In the genomic region with DNA sequence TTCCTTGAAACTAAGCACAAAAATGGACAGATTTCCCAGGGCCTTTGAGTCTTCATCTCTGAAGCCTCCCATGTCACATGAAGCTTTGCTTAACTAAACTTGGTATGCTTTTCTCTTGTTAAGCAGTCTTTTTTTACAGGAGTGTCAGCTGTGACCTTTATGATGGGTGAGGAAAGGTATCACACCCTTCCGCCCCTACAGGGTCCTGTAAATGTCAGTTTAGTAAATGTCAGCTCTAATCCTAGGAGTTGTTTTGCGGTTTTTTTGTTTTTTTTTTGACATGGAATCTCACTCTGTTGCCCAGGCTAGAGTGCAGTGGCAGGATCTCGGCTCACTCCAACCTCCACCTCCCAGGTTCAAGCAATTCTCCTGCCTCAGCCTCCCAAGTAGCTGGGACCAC, we compare ENCODE assay signal across 13 cellular contexts. TPM values are rescaled to one million over a fixed set of nuclear protein-coding genes. Genes with fewer than 3 reads are reported as not detected.
DNase-seq lines count a peak whose midpoint lies in the region; ATAC-seq, FAIRE-seq and TF ChIP-seq lines count a peak whose summit lies in the region.
"Had no signal": no experiment of that assay in that cellular context is flagged by ENCODE, and none has a peak within 500 bp of the region (broad histone marks: within the 10 kb centered on the region; RNA-seq: fewer than 3 reads in every experiment).

No MANE protein-coding gene starts in this region.

- no peaks in the 10 kb centered on the region for H3K9me3 ChIP-seq in HEK293 (ENCODE audit: control insufficient read depth, insufficient read depth, low read depth, low read length)
- no peaks in the 10 kb centered on the region for H3K9me3 ChIP-seq in tibial nerve
- H3K9me3 ChIP-seq in kidney (ENCODE audit: control insufficient read depth in 1 of 2, low read length in 2 of 2): no peaks in the 10 kb centered on the region

- FAIRE-seq in kidney (lab: Jason Lieb, UNC): no peak

- H3K36me3 ChIP-seq in HEK293 (ENCODE audit: control insufficient read depth in 2 of 2, insufficient read depth in 1 of 2, low read length in 2 of 2) (no peaks in the 10 kb centered on the region), tibial nerve (no peaks in the 10 kb centered on the region), kidney (ENCODE audit: control insufficient read depth in 1 of 2, insufficient read depth in 2 of 2, low read length in 2 of 2) (no peaks in the 10 kb centered on the region)

- H3K4me3 Mint-ChIP-seq in natural killer cell: peak overlapping the region; percentile 56
- H3K4me3 Mint-ChIP-seq: GM23338 had no signal

- H3K27me3 Mint-ChIP-seq in natural killer cell (ENCODE audit: low read depth in 2 of 2): no peaks in the 10 kb centered on the region

- CTCF ChIA-PET in HEK293 (lab: Yijun Ruan, JAX): interaction anchor here (1.1 kb wide), 1 partner anchor 13 kb away, joined by 3 read pairs; no protein-coding TSS in a partner anchor

- DNase-seq in natural killer cell (no peak), tibial nerve (ENCODE audit: low spot score in 2 of 2) (no peak), kidney (no peak), NCI-H2196 treated with DMSO at 0.1 percent for 48 hours (lab: John Stamatoyannopoulos, UW; ENCODE audit: unreplicated experiment) (no peak)
- DNase-seq: KBM-7, NCI-H1048, NCI-H748 treated with DMSO at 0.1 percent for 48 hours, PC-9 had no signal

- H3K36me3 Mint-ChIP-seq in natural killer cell: no peaks in the 10 kb centered on the region

- TF ChIP-seq POLR2A in tibial nerve (IDR thresholded peaks at IDR 0.05): no peak

- TF ChIP-seq CTCF in HEK293 (tag by site-specific recombination; IDR thresholded peaks at IDR 0.05): no peak
- TF ChIP-seq CTCF in natural killer cell (IDR thresholded peaks at IDR 0.05): no peak
- no peak for TF ChIP-seq CTCF in tibial nerve (IDR thresholded peaks at IDR 0.05)
- TF ChIP-seq CTCF in kidney (IDR thresholded peaks at IDR 0.05; ENCODE audit: borderline replicate concordance, extremely low read depth, insufficient read depth): no peak

- H3K27ac Mint-ChIP-seq in natural killer cell: peak overlapping the region; percentile 88 to 95
- H3K27ac Mint-ChIP-seq: GM23338 had no signal

- no peak for TF ChIP-seq EP300 in tibial nerve (IDR thresholded peaks at IDR 0.05)

- WGBS in tibial nerve, 2 donors: 93% methylated on average over 3 of the region's 3 CpGs

- H3K4me1 ChIP-seq in HEK293 (ENCODE audit: control insufficient read depth, insufficient read depth, low read length): peaks cover 3% of the 10 kb centered on the region; the same call in 1 of the 2 replicates
- peaks cover 0 to 72% (median 39%) of the 10 kb centered on the region in 4 donors for H3K4me1 ChIP-seq in tibial nerve
- peaks cover 8 to 25% of the 10 kb centered on the region in 2 donors for H3K4me1 ChIP-seq in kidney (ENCODE audit: control insufficient read depth in 1 of 2, insufficient read depth in 1 of 2, low read depth in 1 of 2, low read length in 2 of 2)

- H3K27ac ChIP-seq in HEK293 (ENCODE audit: extremely low read depth, low read depth, low read length): no peak overlapping the region
- peak overlapping the region; percentile 95 for H3K27ac ChIP-seq in cingulate gyrus (ENCODE audit: low read depth, low read length)
- peak overlapping the region in 3 of 4 donors; percentile 79 to 97 (median 88) for H3K27ac ChIP-seq in tibial nerve
- H3K27ac ChIP-seq in kidney (ENCODE audit: low read depth in 2 of 2, low read length in 2 of 2): no peak overlapping the region
- H3K27ac ChIP-seq: PC-9 had no signal

- H3K4me1 Mint-ChIP-seq in natural killer cell: peaks cover 64 to 68% of the 10 kb centered on the region in 2 donors

- POLR2A ChIA-PET in HEK293 (lab: Yijun Ruan, JAX): no interaction called here

- H3K9me3 Mint-ChIP-seq in natural killer cell: no peaks in the 10 kb centered on the region
- H3K9me3 Mint-ChIP-seq: GM23338 had no signal

- H3K4me3 ChIP-seq in HEK293 (ENCODE audit: low read depth, low read length): no peak overlapping the region
- H3K4me3 ChIP-seq in tibial nerve: no peak overlapping the region
- no peak overlapping the region for H3K4me3 ChIP-seq in kidney (ENCODE audit: low read length in 2 of 2)
- H3K4me3 ChIP-seq: GM23338, PC-9 had no signal

- H3K27me3 ChIP-seq in tibial nerve: no peaks in the 10 kb centered on the region

- H3K9ac ChIP-seq in kidney (ENCODE audit: low read length in 2 of 2): no peak overlapping the region

- ATAC-seq in natural killer cell (no peak), HG03342 (IDR thresholded peaks at IDR 0.05; ENCODE audit: unreplicated experiment) (no peak)
- ATAC-seq: GM23338 had no signal

- intact Hi-C loops in natural killer cell (cut with micrococcal nuclease) (loop anchor here (10.0 kb wide), 1 partner anchor 469 kb away; a partner anchor contains a TSS), kidney (cut with DNase I) (no loop called here)

TF ChIP-seq in HEK293, 187 proteins besides CTCF, POLR2A, EP300 and RAD21:
- peak; percentile 28; the same call in 1 of the 2 replicates for TF ChIP-seq KLF1 (tag by site-specific recombination; IDR thresholded peaks at IDR 0.05)
- no peak for TF ChIP-seq ZNF248 (tag by site-specific recombination; IDR thresholded peaks at IDR 0.05)
- TF ChIP-seq, protein P1, sequence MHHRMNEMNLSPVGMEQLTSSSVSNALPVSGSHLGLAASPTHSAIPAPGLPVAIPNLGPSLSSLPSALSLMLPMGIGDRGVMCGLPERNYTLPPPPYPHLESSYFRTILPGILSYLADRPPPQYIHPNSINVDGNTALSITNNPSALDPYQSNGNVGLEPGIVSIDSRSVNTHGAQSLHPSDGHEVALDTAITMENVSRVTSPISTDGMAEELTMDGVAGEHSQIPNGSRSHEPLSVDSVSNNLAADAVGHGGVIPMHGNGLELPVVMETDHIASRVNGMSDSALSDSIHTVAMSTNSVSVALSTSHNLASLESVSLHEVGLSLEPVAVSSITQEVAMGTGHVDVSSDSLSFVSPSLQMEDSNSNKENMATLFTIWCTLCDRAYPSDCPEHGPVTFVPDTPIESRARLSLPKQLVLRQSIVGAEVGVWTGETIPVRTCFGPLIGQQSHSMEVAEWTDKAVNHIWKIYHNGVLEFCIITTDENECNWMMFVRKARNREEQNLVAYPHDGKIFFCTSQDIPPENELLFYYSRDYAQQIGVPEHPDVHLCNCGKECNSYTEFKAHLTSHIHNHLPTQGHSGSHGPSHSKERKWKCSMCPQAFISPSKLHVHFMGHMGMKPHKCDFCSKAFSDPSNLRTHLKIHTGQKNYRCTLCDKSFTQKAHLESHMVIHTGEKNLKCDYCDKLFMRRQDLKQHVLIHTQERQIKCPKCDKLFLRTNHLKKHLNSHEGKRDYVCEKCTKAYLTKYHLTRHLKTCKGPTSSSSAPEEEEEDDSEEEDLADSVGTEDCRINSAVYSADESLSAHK (tag by site-specific recombination; IDR thresholded peaks at IDR 0.05): no peak
- no peak for TF ChIP-seq ZNF677 (tag by site-specific recombination; IDR thresholded peaks at IDR 0.05)

RNA-seq across cellular contexts. Expression of a gene that starts 2.6 kb away (rescaled TPM):
- 100 to 1,000 TPM in 2 of 3 donors, 10 to 100 TPM in 1; 94.6 to 122 (median 104) TPM for total RNA-seq in natural killer cell
- total RNA-seq in tibial nerve: 100 to 1,000 TPM in 1 of 4 donors, 10 to 100 TPM in 3; 35.6 to 118 (median 76.0) TPM
- 66.1 TPM for total RNA-seq in kidney
- 140 TPM for polyA plus RNA-seq in kidney (ENCODE audit: insufficient read depth, low read depth, low replicate concordance)

RNA-seq across cellular contexts. Expression of a gene that starts 28.6 kb away (rescaled TPM):
- total RNA-seq in natural killer cell (under 1 TPM in 1 of 3 donors, not detected in 2; 0.15 TPM), tibial nerve (10 to 100 TPM in 1 of 4 donors, 1 to 10 TPM in 2, not detected in 1; 4.4 to 13.8 (median 5.1) TPM), kidney (4.2 TPM)
- 1.9 TPM for polyA plus RNA-seq in kidney (ENCODE audit: insufficient read depth, low read depth, low replicate concordance)
- total RNA-seq: M059J, PC-9 had no signal

RNA-seq across cellular contexts. Expression of a gene that starts 41.8 kb away (rescaled TPM):
- total RNA-seq in natural killer cell (10 to 100 TPM; 10.9 to 24.9 (median 12.1) TPM), tibial nerve (1 to 10 TPM in 1 of 4 donors, under 1 TPM in 2, not detected in 1; under 0.01 to 1.2 (median 0.20) TPM), kidney (0.28 TPM)
- 0.17 TPM for polyA plus RNA-seq in kidney (ENCODE audit: insufficient read depth, low read depth, low replicate concordance)
- total RNA-seq: PC-9 had no signal

RNA-seq across cellular contexts. Expression of a gene that starts 52.4 kb away (rescaled TPM):
- total RNA-seq in natural killer cell: 10 to 100 TPM; 50.6 to 66.0 (median 60.4) TPM
- 10 to 100 TPM; 28.2 to 56.1 (median 32.3) TPM for total RNA-seq in tibial nerve
- 36.8 TPM for total RNA-seq in kidney
- 51.7 TPM for polyA plus RNA-seq in kidney (ENCODE audit: insufficient read depth, low read depth, low replicate concordance)

Comparison
In these comparisons a context has a peak if more than half of its experiments do, and no peak if none do; other contexts are left out.
1. H3K27ac ChIP-seq: peak in cingulate gyrus (single experiment) and tibial nerve (3 of 4); none in HEK293 (single experiment) and kidney (0 of 2).